ENCODE assay signal across 8 cellular contexts in the genomic region with DNA sequence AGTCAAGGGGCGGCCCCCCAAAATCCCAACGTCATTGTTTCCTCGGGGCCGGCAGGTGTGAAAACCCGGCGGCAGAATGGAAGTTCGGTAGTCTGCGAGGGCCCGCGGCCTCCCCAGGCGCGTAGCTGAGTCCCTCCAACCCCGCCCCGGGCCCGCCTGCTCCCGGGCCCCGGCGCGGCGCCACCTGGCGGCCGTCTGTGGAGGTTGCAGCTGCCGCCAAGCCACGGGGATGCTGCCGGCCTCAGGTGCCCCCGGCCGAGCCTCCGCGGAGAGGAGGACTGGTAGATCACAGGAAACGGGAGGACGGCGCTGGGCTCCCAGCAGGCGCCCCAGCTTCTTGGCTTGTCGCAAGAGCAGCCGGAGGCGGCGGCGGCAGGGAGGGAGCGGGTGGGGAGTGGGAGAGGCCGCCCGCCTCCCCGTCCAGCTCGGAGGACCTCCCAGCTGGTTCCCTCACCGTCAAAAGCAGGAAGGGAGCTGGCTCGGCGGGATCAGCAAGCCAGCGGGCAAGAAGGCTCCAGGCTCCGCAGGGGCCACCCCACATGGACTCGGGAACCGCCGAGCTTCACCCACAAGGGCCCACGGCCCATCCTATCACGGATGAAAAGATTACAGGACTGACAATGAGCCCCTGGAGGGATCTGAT.
DNase-seq lines count a peak whose midpoint lies in the region; ATAC-seq and TF ChIP-seq lines count a peak whose summit lies in the region.
"Not testable (repeated sequence)": the region's sequence is repeated elsewhere in the genome, so short reads cannot be mapped to it uniquely, and the experiment has no call there.

No MANE protein-coding gene starts in this region.

- not testable (repeated sequence) for H3K27me3 Mint-ChIP-seq in activated CD4-positive, alpha-beta memory T cell treated with anti-CD3 and anti-CD28 coated beads for 36 hours; chondrocyte (ENCODE audit: low read depth)

- ATAC-seq in GM18907 (IDR thresholded peaks at IDR 0.05; ENCODE audit: unreplicated experiment) (peak; percentile 95), HG02970 (IDR thresholded peaks at IDR 0.05; ENCODE audit: low FRiP score, unreplicated experiment) (peak; percentile 84), left lung (peak; percentile 99)

- H3K79me2 ChIP-seq in ACC112 (ENCODE audit: control insufficient read depth, insufficient read depth, low read length, unreplicated experiment), result not testable (repeated sequence)

- H3K4me1 Mint-ChIP-seq in activated CD4-positive, alpha-beta memory T cell treated with anti-CD3 and anti-CD28 coated beads for 36 hours (ENCODE audit: low read depth); chondrocyte (ENCODE audit: low read depth): not testable (repeated sequence)

- POLR2A ChIA-PET in activated CD4-positive, alpha-beta memory T cell treated with anti-CD3 and anti-CD28 coated beads for 36 hours (lab: Charles Lee), result not testable (repeated sequence)

- peak; percentile 74 for DNase-seq in NCI-H2227 (lab: John Stamatoyannopoulos, UW; ENCODE audit: unreplicated experiment)
- peak; percentile 83 for DNase-seq in activated CD4-positive, alpha-beta memory T cell treated with anti-CD3 and anti-CD28 coated beads for 36 hours
- not testable (repeated sequence) for DNase-seq in chondrocyte (ENCODE audit: low spot score)
- peak; percentile 68 to 91 for DNase-seq in left lung
- DNase-seq in stimulated activated CD4-positive, alpha-beta T cell treated with anti-CD3 and anti-CD28 coated beads, Interleukin-1b, Interleukin-23, amount 100 ng/mL, for 48 hours, result peak; percentile 62

- not testable (repeated sequence) for H2AFZ ChIP-seq in ACC112 (ENCODE audit: low read length, unreplicated experiment)

- peak; percentile 70 for TF ChIP-seq CTCF in chondrocyte (IDR thresholded peaks at IDR 0.05)
- peak in 1 of 2 donors; percentile 46 for TF ChIP-seq CTCF in left lung (IDR thresholded peaks at IDR 0.05)

- H3K36me3 ChIP-seq in ACC112 (ENCODE audit: insufficient read depth, low read length); left lung: not testable (repeated sequence)

- peak overlapping the region; percentile 54; the same call in 1 of the 2 replicates for H3K4me3 ChIP-seq in ACC112 (ENCODE audit: low read depth, low read length)
- H3K4me3 ChIP-seq in left lung, result not testable (repeated sequence)

- H3K4me3 Mint-ChIP-seq in activated CD4-positive, alpha-beta memory T cell treated with anti-CD3 and anti-CD28 coated beads for 36 hours; chondrocyte (ENCODE audit: unreplicated experiment): not testable (repeated sequence)

- CTCF ChIA-PET in activated CD4-positive, alpha-beta memory T cell treated with anti-CD3 and anti-CD28 coated beads for 36 hours (lab: Charles Lee), result not testable (repeated sequence)

- H3K27me3 ChIP-seq in ACC112 (ENCODE audit: insufficient read depth, low read length); left lung: not testable (repeated sequence)

- intact Hi-C loops in activated CD4-positive, alpha-beta memory T cell treated with anti-CD3 and anti-CD28 coated beads for 36 hours (cut with micrococcal nuclease); left lung (cut with DNase I): not testable (repeated sequence)

- H3K27ac Mint-ChIP-seq in activated CD4-positive, alpha-beta memory T cell treated with anti-CD3 and anti-CD28 coated beads for 36 hours; chondrocyte (ENCODE audit: unreplicated experiment): not testable (repeated sequence)

- not testable (repeated sequence) for H3K4me1 ChIP-seq in ACC112 (ENCODE audit: control insufficient read depth, insufficient read depth, low read length, unreplicated experiment); left lung

- H3K36me3 Mint-ChIP-seq in activated CD4-positive, alpha-beta memory T cell treated with anti-CD3 and anti-CD28 coated beads for 36 hours; chondrocyte (ENCODE audit: low read depth): not testable (repeated sequence)

- H3K9me3 ChIP-seq in left lung, result not testable (repeated sequence)

- H3K9me3 Mint-ChIP-seq in activated CD4-positive, alpha-beta memory T cell treated with anti-CD3 and anti-CD28 coated beads for 36 hours; chondrocyte (ENCODE audit: low read depth): not testable (repeated sequence)

- not testable (repeated sequence) for H3K27ac ChIP-seq in ACC112 (ENCODE audit: low read depth, low read length); left lung
